Comparison of ENCODE assay signal across 10 cellular contexts in the genomic region with DNA sequence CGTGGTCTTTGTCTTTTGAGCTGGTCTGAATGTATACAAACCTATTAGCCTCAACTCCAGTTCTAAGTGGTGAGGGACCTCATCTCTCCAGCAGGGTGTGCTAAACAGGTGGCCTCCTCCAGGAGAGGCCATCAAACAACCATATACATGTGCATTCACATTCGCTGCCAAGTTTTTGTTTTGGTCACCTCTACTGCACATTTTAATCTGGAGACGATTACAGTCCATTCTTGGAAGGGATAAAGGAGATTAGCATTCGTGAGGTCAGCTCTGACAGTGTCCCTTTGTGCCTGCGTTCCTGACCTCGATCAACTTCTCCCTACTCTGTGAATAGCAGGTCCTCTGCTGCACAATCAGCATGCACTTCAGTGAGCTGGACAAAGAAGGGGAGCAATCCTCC.
A peak's percentile ranks its signal among the peaks of the same experiment; 100 is the strongest.
DNase-seq lines count a peak whose midpoint lies in the region; ATAC-seq and TF ChIP-seq lines count a peak whose summit lies in the region.
"Had no signal": no experiment of that assay in that cellular context is flagged by ENCODE, and none has a peak within 500 bp of the region (broad histone marks: within the 10 kb centered on the region; RNA-seq: fewer than 3 reads in every experiment).

No MANE protein-coding gene starts in this region.

- H3K27me3 Mint-ChIP-seq in activated T-helper 17 cell treated with anti-CD3 and anti-CD28 coated beads, Interleukin-2, amount 50 U/mL, for 72 hours, result peaks cover 7% of the 10 kb centered on the region
- H3K27me3 Mint-ChIP-seq in activated T-cell treated with anti-CD3 and anti-CD28 coated beads, Interleukin-2, amount 50 U/mL, for 4 hours (ENCODE audit: low read depth), result peaks cover 7% of the 10 kb centered on the region
- H3K27me3 Mint-ChIP-seq: naive B cell had no signal

- H3K27ac ChIP-seq in right cardiac atrium (ENCODE audit: low read length), result peak overlapping the region; percentile 26

- H3K36me3 Mint-ChIP-seq in activated T-helper 17 cell treated with anti-CD3 and anti-CD28 coated beads, Interleukin-2, amount 50 U/mL, for 72 hours (ENCODE audit: low read depth), result no peaks in the 10 kb centered on the region
- H3K36me3 Mint-ChIP-seq in activated T-cell treated with anti-CD3 and anti-CD28 coated beads, Interleukin-2, amount 50 U/mL, for 4 hours (ENCODE audit: insufficient read depth), result no peaks in the 10 kb centered on the region

- H3K9me3 Mint-ChIP-seq in activated T-helper 17 cell treated with anti-CD3 and anti-CD28 coated beads, Interleukin-2, amount 50 U/mL, for 72 hours, result no peaks in the 10 kb centered on the region
- no peaks in the 10 kb centered on the region for H3K9me3 Mint-ChIP-seq in activated T-cell treated with anti-CD3 and anti-CD28 coated beads, Interleukin-2, amount 50 U/mL, for 4 hours
- H3K9me3 Mint-ChIP-seq: T-helper 1 cell treated with Interleukin-12 subunit alpha and Interleukin-12 subunit beta and Interleukin-4 antibody, amounts not matched to agents 30 μg/mL and 1 μg/mL, for 36 hours had no signal

- no peak overlapping the region for H3K27ac Mint-ChIP-seq in activated T-helper 17 cell treated with anti-CD3 and anti-CD28 coated beads, Interleukin-2, amount 50 U/mL, for 72 hours
- H3K27ac Mint-ChIP-seq: T-helper 1 cell treated with Interleukin-12 subunit alpha and Interleukin-12 subunit beta and Interleukin-4 antibody, amounts not matched to agents 30 μg/mL and 1 μg/mL, for 36 hours had no signal

- H3K4me1 ChIP-seq in right cardiac atrium (ENCODE audit: control insufficient read depth, insufficient read depth, low read length), result peaks cover 6% of the 10 kb centered on the region

- H3K4me1 Mint-ChIP-seq in activated T-helper 17 cell treated with anti-CD3 and anti-CD28 coated beads, Interleukin-2, amount 50 U/mL, for 72 hours, result no peaks in the 10 kb centered on the region
- H3K4me1 Mint-ChIP-seq in activated T-cell treated with anti-CD3 and anti-CD28 coated beads, Interleukin-2, amount 50 U/mL, for 4 hours (ENCODE audit: low read depth), result no peaks in the 10 kb centered on the region

- H3K4me3 Mint-ChIP-seq in activated T-helper 17 cell treated with anti-CD3 and anti-CD28 coated beads, Interleukin-2, amount 50 U/mL, for 72 hours, result no peak overlapping the region
- H3K4me3 Mint-ChIP-seq in activated T-cell treated with anti-CD3 and anti-CD28 coated beads, Interleukin-2, amount 50 U/mL, for 4 hours, result no peak overlapping the region
- H3K4me3 Mint-ChIP-seq: naive B cell; T-helper 1 cell treated with Interleukin-12 subunit alpha and Interleukin-12 subunit beta and Interleukin-4 antibody, amounts not matched to agents 30 μg/mL and 1 μg/mL, for 36 hours had no signal

- TF ChIP-seq CTCF in GM12874 (IDR thresholded peaks at IDR 0.05; ENCODE audit: insufficient read depth, low read depth, low read length), result peak; percentile 50

- intact Hi-C loops in right cardiac atrium (cut with DNase I), result loop anchor here in 2 of 4 donors (5.0 kb wide), 1 partner anchor 79 kb away; no protein-coding TSS in a partner anchor

- 45% methylated on average over 6 of the region's 6 CpGs for WGBS in right cardiac atrium

- H3K4me3 ChIP-seq in right cardiac atrium (ENCODE audit: low read length), result no peak overlapping the region

- H3K9me3 ChIP-seq in right cardiac atrium (ENCODE audit: control insufficient read depth, low read length), result no peaks in the 10 kb centered on the region

- no peaks in the 10 kb centered on the region for H3K27me3 ChIP-seq in right cardiac atrium (ENCODE audit: control insufficient read depth, insufficient read depth)

- ATAC-seq in HG02759 (IDR thresholded peaks at IDR 0.05; ENCODE audit: unreplicated experiment), result peak; percentile 56
- peak; percentile 67 for ATAC-seq in right cardiac atrium
- ATAC-seq in activated T-helper 17 cell treated with anti-CD3 and anti-CD28 coated beads, Interleukin-2, amount 50 U/mL, for 72 hours (replicated peaks), result no peak
- ATAC-seq in activated T-cell treated with anti-CD3 and anti-CD28 coated beads, Interleukin-2, amount 50 U/mL, for 4 hours, result no peak

- peak; percentile 27 for DNase-seq in SK-N-DZ (ENCODE audit: low spot score)
- no peak for DNase-seq in right cardiac atrium
- DNase-seq in activated T-cell treated with anti-CD3 and anti-CD28 coated beads, Interleukin-2, amount 50 U/mL, for 48 hours, result no peak
- no peak for DNase-seq in stimulated activated CD4-positive, alpha-beta T cell treated with anti-CD3 and anti-CD28 coated beads, Interleukin-2, amount 100 ng/mL, for 24 hours
- no peak for DNase-seq in activated T-cell treated with anti-CD3 and anti-CD28 coated beads, Interleukin-2, amount 50 U/mL, for 4 hours
- DNase-seq: naive B cell had no signal

Comparison
In these comparisons a context has a peak if more than half of its experiments do, and no peak if none do; other contexts are left out.
1. ATAC-seq: peak in HG02759 (single experiment) and right cardiac atrium (2 of 2); none in activated T-helper 17 cell treated with anti-CD3 and anti-CD28 coated beads, Interleukin-2, amount 50 U/mL, for 72 hours (single experiment) and activated T-cell treated with anti-CD3 and anti-CD28 coated beads, Interleukin-2, amount 50 U/mL, for 4 hours (0 of 2).